Comparison of ENCODE assay signal across 12 cellular contexts in genomic region chr19:18174983-18175382, GRCh38. TPM values are rescaled to one million over a fixed set of nuclear protein-coding genes. Genes with fewer than 3 reads are reported as not detected.
DNase-seq lines count a peak whose midpoint lies in the region; ATAC-seq and TF ChIP-seq lines count a peak whose summit lies in the region.
"Had no signal": no experiment of that assay in that cellular context is flagged by ENCODE, and none has a peak within 500 bp of the region (broad histone marks: within the 10 kb centered on the region; RNA-seq: fewer than 3 reads in every experiment).

No MANE protein-coding gene starts in this region.

- no peak for DNase-seq in activated naive CD4-positive, alpha-beta T cell treated with anti-CD3 and anti-CD28 coated beads, Interleukin-2, amount 10 ng/mL, durations not matched to agents 7 days and 5 days
- DNase-seq in activated naive CD4-positive, alpha-beta T cell (lab: John Stamatoyannopoulos, UW): no peak
- DNase-seq in activated CD4-positive, alpha-beta memory T cell treated with anti-CD3 and anti-CD28 coated beads for 36 hours: no peak
- DNase-seq in left lung (no peak), upper lobe of left lung (no peak), A172 (ENCODE audit: low spot score) (no peak), NCI-H2107 (lab: John Stamatoyannopoulos, UW) (no peak)
- DNase-seq: BE2C, left ventricle myocardium superior, sigmoid colon had no signal

- no peak for TF ChIP-seq POLR2A in upper lobe of left lung (IDR thresholded peaks at IDR 0.05)

- POLR2A ChIA-PET in activated CD4-positive, alpha-beta memory T cell treated with anti-CD3 and anti-CD28 coated beads for 36 hours (lab: Charles Lee): no interaction called here

- no peaks in the 10 kb centered on the region for H3K27me3 Mint-ChIP-seq in activated naive CD4-positive, alpha-beta T cell treated with anti-CD3 and anti-CD28 coated beads, Interleukin-2, amount 10 ng/mL, durations not matched to agents 7 days and 5 days
- no peaks in the 10 kb centered on the region for H3K27me3 Mint-ChIP-seq in activated CD4-positive, alpha-beta memory T cell treated with anti-CD3 and anti-CD28 coated beads for 36 hours

- H3K27ac Mint-ChIP-seq in activated naive CD4-positive, alpha-beta T cell treated with anti-CD3 and anti-CD28 coated beads, Interleukin-2, amount 10 ng/mL, durations not matched to agents 7 days and 5 days: no peak overlapping the region
- no peak overlapping the region for H3K27ac Mint-ChIP-seq in activated CD4-positive, alpha-beta memory T cell treated with anti-CD3 and anti-CD28 coated beads for 36 hours

- no peaks in the 10 kb centered on the region for H3K9me3 Mint-ChIP-seq in activated naive CD4-positive, alpha-beta T cell treated with anti-CD3 and anti-CD28 coated beads, Interleukin-2, amount 10 ng/mL, durations not matched to agents 7 days and 5 days
- H3K9me3 Mint-ChIP-seq in activated CD4-positive, alpha-beta memory T cell treated with anti-CD3 and anti-CD28 coated beads for 36 hours: no peaks in the 10 kb centered on the region

- 89 to 90% methylated on average over 7 to 11 of the region's 11 CpGs for WGBS in upper lobe of left lung, 2 donors

- no peak for TF ChIP-seq CTCF in left lung (IDR thresholded peaks at IDR 0.05)
- TF ChIP-seq CTCF in upper lobe of left lung (IDR thresholded peaks at IDR 0.05): no peak

- intact Hi-C loops in activated CD4-positive, alpha-beta memory T cell treated with anti-CD3 and anti-CD28 coated beads for 36 hours (cut with micrococcal nuclease): no loop called here
- intact Hi-C loops in left lung (cut with DNase I): no loop called here

- peaks cover 0 to 47% of the 10 kb centered on the region in 2 donors for H3K36me3 ChIP-seq in left lung
- H3K36me3 ChIP-seq in upper lobe of left lung: peaks cover 0 to 22% (median 12%) of the 10 kb centered on the region in 4 donors
- H3K36me3 ChIP-seq: BE2C, sigmoid colon, SJSA1 had no signal

- H3K4me1 ChIP-seq in left lung (peaks cover 4 to 77% of the 10 kb centered on the region in 2 donors), upper lobe of left lung (peaks cover 8 to 43% (median 19%) of the 10 kb centered on the region in 4 donors)

- H3K36me3 Mint-ChIP-seq in activated naive CD4-positive, alpha-beta T cell treated with anti-CD3 and anti-CD28 coated beads, Interleukin-2, amount 10 ng/mL, durations not matched to agents 7 days and 5 days: peaks cover 26% of the 10 kb centered on the region
- peaks cover 11% of the 10 kb centered on the region for H3K36me3 Mint-ChIP-seq in activated CD4-positive, alpha-beta memory T cell treated with anti-CD3 and anti-CD28 coated beads for 36 hours

- CTCF ChIA-PET in activated naive CD4-positive, alpha-beta T cell treated with anti-CD3 and anti-CD28 coated beads, Interleukin-2, amount 10 ng/mL, durations not matched to agents 7 days and 5 days (lab: Charles Lee): no interaction called here
- CTCF ChIA-PET in activated CD4-positive, alpha-beta memory T cell treated with anti-CD3 and anti-CD28 coated beads for 36 hours (lab: Charles Lee): interaction anchor here (1.0 to 2.1 kb wide), 3 partner anchors 14 to 236 kb away, joined by 4 to 6 read pairs (median 4); no protein-coding TSS in a partner anchor

- peaks cover 28% of the 10 kb centered on the region for H3K4me1 Mint-ChIP-seq in activated naive CD4-positive, alpha-beta T cell treated with anti-CD3 and anti-CD28 coated beads, Interleukin-2, amount 10 ng/mL, durations not matched to agents 7 days and 5 days
- H3K4me1 Mint-ChIP-seq in activated CD4-positive, alpha-beta memory T cell treated with anti-CD3 and anti-CD28 coated beads for 36 hours (ENCODE audit: low read depth): peaks cover 9% of the 10 kb centered on the region

- H3K4me3 ChIP-seq in left lung (peak overlapping the region; percentile 58 to 76), upper lobe of left lung (peak overlapping the region in 3 of 4 donors; percentile 56 to 71 (median 62))

- H3K27ac ChIP-seq in left lung: peak overlapping the region in 1 of 2 donors; percentile 78
- peak overlapping the region in 2 of 4 donors; percentile 84 to 91 for H3K27ac ChIP-seq in upper lobe of left lung
- H3K27ac ChIP-seq: SJSA1 had no signal

- no peak for TF ChIP-seq EP300 in upper lobe of left lung (IDR thresholded peaks at IDR 0.05)

- H3K4me3 Mint-ChIP-seq in activated naive CD4-positive, alpha-beta T cell treated with anti-CD3 and anti-CD28 coated beads, Interleukin-2, amount 10 ng/mL, durations not matched to agents 7 days and 5 days: peak overlapping the region; percentile 87
- peak overlapping the region; percentile 83 for H3K4me3 Mint-ChIP-seq in activated CD4-positive, alpha-beta memory T cell treated with anti-CD3 and anti-CD28 coated beads for 36 hours

- H3K27me3 ChIP-seq in left lung (no peaks in the 10 kb centered on the region), upper lobe of left lung (no peaks in the 10 kb centered on the region)
- H3K27me3 ChIP-seq: sigmoid colon had no signal

- no peaks in the 10 kb centered on the region for H3K9me3 ChIP-seq in left lung
- no peaks in the 10 kb centered on the region for H3K9me3 ChIP-seq in upper lobe of left lung
- H3K9me3 ChIP-seq: BE2C, sigmoid colon, SJSA1 had no signal

- ATAC-seq in left lung (no peak), upper lobe of left lung (ENCODE audit: low FRiP score in 2 of 2) (no peak), HG02642 (IDR thresholded peaks at IDR 0.05; ENCODE audit: poor library complexity, unreplicated experiment) (no peak)

RNA-seq across cellular contexts. Expression of gene IFI30, which starts 1.4 kb away (rescaled TPM):
- 10 to 100 TPM; 23.7 to 26.9 TPM for total RNA-seq in activated CD4-positive, alpha-beta memory T cell treated with anti-CD3 and anti-CD28 coated beads for 36 hours
- 100 to 1,000 TPM; 577 to 986 TPM for total RNA-seq in left lung
- 100 to 1,000 TPM; 228 to 764 (median 476) TPM for total RNA-seq in upper lobe of left lung
- 28.2 and 40.5 TPM in 2 replicates for total RNA-seq in A172 (2014; rRNA removed; shearing (Covaris generic))

RNA-seq across cellular contexts. Expression of gene MPV17L2, which starts 18.0 kb away (rescaled TPM):
- 1 to 10 TPM; 6.4 to 7.3 TPM for total RNA-seq in activated CD4-positive, alpha-beta memory T cell treated with anti-CD3 and anti-CD28 coated beads for 36 hours
- total RNA-seq in left lung (10 to 100 TPM; 10.3 to 14.8 TPM), upper lobe of left lung (10 to 100 TPM; 10.7 to 18.8 (median 13.3) TPM)
- total RNA-seq in A172 (2014; rRNA removed; shearing (Covaris generic)): 17.1 and 40.0 TPM in 2 replicates

RNA-seq across cellular contexts. Expression of gene PIK3R2, which starts 22.0 kb away (rescaled TPM):
- 10 to 100 TPM; 14.9 to 19.1 TPM for total RNA-seq in activated CD4-positive, alpha-beta memory T cell treated with anti-CD3 and anti-CD28 coated beads for 36 hours
- total RNA-seq in left lung (10 to 100 TPM; 34.1 to 35.3 TPM), upper lobe of left lung (10 to 100 TPM; 11.0 to 65.1 (median 30.3) TPM)
- total RNA-seq in A172 (2014; rRNA removed; shearing (Covaris generic)): 32.3 and 43.2 TPM in 2 replicates

RNA-seq across cellular contexts. Expression of gene RAB3A, which starts 28.9 kb away (rescaled TPM):
- 1 to 10 TPM; 3.9 to 4.3 TPM for total RNA-seq in activated CD4-positive, alpha-beta memory T cell treated with anti-CD3 and anti-CD28 coated beads for 36 hours
- 1 to 10 TPM; 3.1 to 4.4 TPM for total RNA-seq in left lung
- 1 to 10 TPM in 5 of 6 donors, under 1 TPM in 1; 0.46 to 5.0 (median 3.4) TPM for total RNA-seq in upper lobe of left lung
- total RNA-seq in A172 (2014; rRNA removed; shearing (Covaris generic)): 0.26 and 2.6 TPM in 2 replicates

RNA-seq across cellular contexts. Expression of gene PDE4C, which starts 51.3 kb away (rescaled TPM):
- total RNA-seq in activated CD4-positive, alpha-beta memory T cell treated with anti-CD3 and anti-CD28 coated beads for 36 hours: not detected
- 10 to 100 TPM in 1 of 2 donors, 1 to 10 TPM in 1; 3.7 to 11.3 TPM for total RNA-seq in left lung
- 100 to 1,000 TPM in 1 of 6 donors, 10 to 100 TPM in 4, 1 to 10 TPM in 1; 6.4 to 479 (median 21.0) TPM for total RNA-seq in upper lobe of left lung
- total RNA-seq in A172 (2014; rRNA removed; shearing (Covaris generic)): 0.02 TPM in 1 of 2 replicates, not detected in the other
- total RNA-seq: SJSA1 had no signal
